1 cellular context compared by ENCODE assay signal in genomic region chr16:67412294-67412693, GRCh38.
TF ChIP-seq lines count a peak whose summit lies in the region.

No MANE protein-coding gene starts in this region.

TF ChIP-seq in H1, 55 proteins besides CTCF, POLR2A, EP300 and RAD21:
- no peak for TF ChIP-seq CHD7 (IDR thresholded peaks at IDR 0.05; ENCODE audit: insufficient replicate concordance, low read length)
- TF ChIP-seq SP4 (IDR thresholded peaks at IDR 0.05; ENCODE audit: low read length): no peak
- TF ChIP-seq RBBP5 (IDR thresholded peaks at IDR 0.05; ENCODE audit: borderline replicate concordance, low read depth, low read length): no peak
- no peak for TF ChIP-seq NRF1 (IDR thresholded peaks at IDR 0.05; ENCODE audit: low read depth, low read length)
- no peak for TF ChIP-seq BACH1 (IDR thresholded peaks at IDR 0.05; ENCODE audit: low read length)
- TF ChIP-seq SIRT6 (IDR thresholded peaks at IDR 0.05; ENCODE audit: low read length): no peak
- no peak for TF ChIP-seq E2F6 (IDR thresholded peaks at IDR 0.05)
- no peak for TF ChIP-seq JUN (IDR thresholded peaks at IDR 0.05; ENCODE audit: low read depth, low read length)
- no peak for TF ChIP-seq KDM1A (IDR thresholded peaks at IDR 0.05; ENCODE audit: borderline replicate concordance, low read length)
- no peak for TF ChIP-seq RNF2 (IDR thresholded peaks at IDR 0.05; ENCODE audit: borderline replicate concordance, low read depth, low read length, missing control alignments, poor library complexity, severe bottlenecking)
- TF ChIP-seq SP2 (IDR thresholded peaks at IDR 0.05; ENCODE audit: low read length): no peak
- TF ChIP-seq CBX5 (IDR thresholded peaks at IDR 0.05; ENCODE audit: low read depth, low read length): no peak
- TF ChIP-seq TAF7 (optimal IDR thresholded peaks at IDR 0.05; ENCODE audit: borderline replicate concordance, low read depth, low read length): no peak
- TF ChIP-seq GABPA (IDR thresholded peaks at IDR 0.05; ENCODE audit: borderline replicate concordance, insufficient read depth, low read length): no peak
- TF ChIP-seq POU5F1 (IDR thresholded peaks at IDR 0.05; ENCODE audit: low read depth, low read length): no peak
- no peak for TF ChIP-seq JUND (IDR thresholded peaks at IDR 0.05; ENCODE audit: low read length)
- TF ChIP-seq EZH2 (IDR thresholded peaks at IDR 0.05; ENCODE audit: low read depth, low read length, severe bottlenecking): no peak
- no peak for TF ChIP-seq SIN3A (conservative IDR thresholded peaks at IDR 0.05 in 1 of 2, IDR thresholded peaks at IDR 0.05 in 1 of 2; ENCODE audit: low read depth in 1 of 2, low read length in 2 of 2)
- no peak for TF ChIP-seq PHF8 (conservative IDR thresholded peaks at IDR 0.05; ENCODE audit: low read depth, low read length)
TF ChIP-seq in H1: peak in this region for 0.
